In genomic region chrX:12308420-12308819, GRCh38 we compare ENCODE assay signal across 27 cellular contexts.
DNase-seq lines count a peak whose midpoint lies in the region; ATAC-seq and TF ChIP-seq lines count a peak whose summit lies in the region.
"Had no signal": no experiment of that assay in that cellular context is flagged by ENCODE, and none has a peak within 500 bp of the region (broad histone marks: within the 10 kb centered on the region; RNA-seq: fewer than 3 reads in every experiment).

No MANE protein-coding gene starts in this region.

- H3K4me1 ChIP-seq in right atrium auricular region (no peaks in the 10 kb centered on the region), endodermal cell (ENCODE audit: control insufficient read depth, insufficient read depth, low read length) (no peaks in the 10 kb centered on the region)
- H3K4me1 ChIP-seq: ascending aorta, gastrocnemius medialis had no signal

- H3K36me3 ChIP-seq in right atrium auricular region (no peaks in the 10 kb centered on the region), endodermal cell (ENCODE audit: control insufficient read depth, insufficient read depth, low read length) (no peaks in the 10 kb centered on the region), H7 (replicated peaks; ENCODE audit: control insufficient read depth, insufficient read depth, low read length) (no peaks in the 10 kb centered on the region)
- H3K36me3 ChIP-seq: ascending aorta, cardiac muscle cell, gastrocnemius medialis, HAP-1 had no signal

- 80% methylated on average over 4 of the region's 4 CpGs; no CpG with 5 or more reads in 1 of the 2 experiments for WGBS in endodermal cell (ENCODE audit: insufficient coverage in 1 of 2, insufficient read length in 1 of 2), 2 experiments

- intact Hi-C loops in Right ventricle myocardium inferior (cut with DNase I) = no loop called here

- peak overlapping the region; percentile 0 for H3K27ac Mint-ChIP-seq in endodermal cell
- H3K27ac Mint-ChIP-seq: activated naive CD8-positive, alpha-beta T cell treated with anti-CD3 and anti-CD28 coated beads, Interleukin-2, amount 10 ng/mL, durations not matched to agents 7 days and 5 days; activated T-cell treated with anti-CD3 and anti-CD28 coated beads, Interleukin-2, amount 50 U/mL, for 24 hours; CD4-positive, alpha-beta memory T cell; IgD-negative memory B cell; immature natural killer cell; stimulated activated naive CD8-positive, alpha-beta T cell treated with anti-CD3 and anti-CD28 coated beads, Interleukin-15, Interleukin-2, amounts not matched to agents 100 ng/mL and 50 ng/mL, for 24 hours had no signal

- H3K4me3 Mint-ChIP-seq in endodermal cell = no peak overlapping the region
- H3K4me3 Mint-ChIP-seq: activated naive CD8-positive, alpha-beta T cell treated with anti-CD3 and anti-CD28 coated beads, Interleukin-2, amount 10 ng/mL, durations not matched to agents 7 days and 5 days; activated T-cell treated with anti-CD3 and anti-CD28 coated beads, Interleukin-2, amount 50 U/mL, for 24 hours; CD4-positive, alpha-beta memory T cell; IgD-negative memory B cell; immature natural killer cell; stimulated activated naive CD8-positive, alpha-beta T cell treated with anti-CD3 and anti-CD28 coated beads, Interleukin-15, Interleukin-2, amounts not matched to agents 100 ng/mL and 50 ng/mL, for 24 hours had no signal

- peaks cover 2% of the 10 kb centered on the region for H3K9me3 Mint-ChIP-seq in endodermal cell
- H3K9me3 Mint-ChIP-seq: activated naive CD8-positive, alpha-beta T cell treated with anti-CD3 and anti-CD28 coated beads, Interleukin-2, amount 10 ng/mL, durations not matched to agents 7 days and 5 days; stimulated activated naive CD8-positive, alpha-beta T cell treated with anti-CD3 and anti-CD28 coated beads, Interleukin-15, Interleukin-2, amounts not matched to agents 100 ng/mL and 50 ng/mL, for 24 hours had no signal

- TF ChIP-seq CTCF in right atrium auricular region (IDR thresholded peaks at IDR 0.05) = no peak
- no peak for TF ChIP-seq CTCF in endodermal cell (conservative IDR thresholded peaks at IDR 0.05)

- peaks cover 24% of the 10 kb centered on the region for H3K4me1 Mint-ChIP-seq in endodermal cell
- H3K4me1 Mint-ChIP-seq: activated naive CD8-positive, alpha-beta T cell treated with anti-CD3 and anti-CD28 coated beads, Interleukin-2, amount 10 ng/mL, durations not matched to agents 7 days and 5 days; CD4-positive, alpha-beta memory T cell; immature natural killer cell had no signal

- H3K27ac ChIP-seq in right atrium auricular region (no peak overlapping the region), endodermal cell (ENCODE audit: low read depth, low read length) (no peak overlapping the region)
- H3K27ac ChIP-seq: ascending aorta, cardiac muscle cell, gastrocnemius medialis, skin epidermis had no signal

- no peaks in the 10 kb centered on the region for H3K27me3 ChIP-seq in right atrium auricular region
- no peaks in the 10 kb centered on the region for H3K27me3 ChIP-seq in endodermal cell (ENCODE audit: control insufficient read depth, insufficient read depth, low read length, poor library complexity, severe bottlenecking)
- no peaks in the 10 kb centered on the region for H3K27me3 ChIP-seq in H7 (ENCODE audit: control insufficient read depth, insufficient read depth, low read length)
- H3K27me3 ChIP-seq: ascending aorta, cardiac muscle cell, gastrocnemius medialis had no signal

- no peaks in the 10 kb centered on the region for H3K27me3 Mint-ChIP-seq in endodermal cell (ENCODE audit: insufficient read depth)
- H3K27me3 Mint-ChIP-seq: CD4-positive, alpha-beta memory T cell; stimulated activated naive CD8-positive, alpha-beta T cell treated with anti-CD3 and anti-CD28 coated beads, Interleukin-15, Interleukin-2, amounts not matched to agents 100 ng/mL and 50 ng/mL, for 24 hours had no signal

- DNase-seq in Right ventricle myocardium inferior (ENCODE audit: missing footprints) = no peak
- no peak for DNase-seq in right atrium auricular region (ENCODE audit: low spot score)
- DNase-seq in NCI-H446 treated with DMSO at 0.1 percent for 48 hours (lab: John Stamatoyannopoulos, UW) = peak; percentile 84
- DNase-seq in endodermal cell = no peak
- DNase-seq in superior temporal gyrus (ENCODE audit: extremely low spot score) = peak; percentile 12
- no peak for DNase-seq in H7
- no peak for DNase-seq in iPS-NIHi7 (ENCODE audit: extremely low spot score)
- DNase-seq: activated gamma-delta T cell; activated naive CD8-positive, alpha-beta T cell treated with anti-CD3 and anti-CD28 coated beads, Interleukin-2, amount 10 ng/mL, durations not matched to agents 7 days and 5 days; activated T-cell treated with anti-CD3 and anti-CD28 coated beads, Interleukin-2, amount 50 U/mL, for 24 hours; AML-193; CD4-positive, alpha-beta memory T cell; dermis blood vessel endothelial cell; DMS153; gastrocnemius medialis; GDM1; hippocampal formation; immature natural killer cell; NCI-H510A had no signal

- H3K9me3 ChIP-seq in right atrium auricular region (no peaks in the 10 kb centered on the region), endodermal cell (ENCODE audit: control insufficient read depth, low read length) (no peaks in the 10 kb centered on the region)
- H3K9me3 ChIP-seq: ascending aorta, gastrocnemius medialis, HAP-1 had no signal

- no peak overlapping the region for H3K9ac ChIP-seq in endodermal cell (ENCODE audit: extremely low read depth, low read length, poor library complexity, severe bottlenecking)

- H3K36me3 Mint-ChIP-seq in endodermal cell (ENCODE audit: low read depth) = no peaks in the 10 kb centered on the region
- H3K36me3 Mint-ChIP-seq: activated naive CD8-positive, alpha-beta T cell treated with anti-CD3 and anti-CD28 coated beads, Interleukin-2, amount 10 ng/mL, durations not matched to agents 7 days and 5 days; CD4-positive, alpha-beta memory T cell; IgD-negative memory B cell; immature natural killer cell had no signal

- peak; percentile 60 for ATAC-seq in Right ventricle myocardium inferior
- ATAC-seq in GM21619 (IDR thresholded peaks at IDR 0.05; ENCODE audit: unreplicated experiment) = no peak
- ATAC-seq: gastrocnemius medialis, left lobe of liver had no signal

- H3K4me3 ChIP-seq in right atrium auricular region (no peak overlapping the region), endodermal cell (ENCODE audit: low read length) (no peak overlapping the region), H7 (ENCODE audit: insufficient read depth, low read depth, low read length) (no peak overlapping the region)
- H3K4me3 ChIP-seq: ascending aorta, cardiac muscle cell, gastrocnemius medialis, HAP-1, skin epidermis had no signal

Comparison
In these comparisons a context has a peak if more than half of its experiments do, and no peak if none do; other contexts are left out.
1. DNase-seq: peak in NCI-H446 treated with DMSO at 0.1 percent for 48 hours (single experiment) and superior temporal gyrus (single experiment); none in Right ventricle myocardium inferior (single experiment), right atrium auricular region (single experiment), endodermal cell (single experiment), H7 (single experiment) and iPS-NIHi7 (single experiment).